ENCODE assay signal across 8 cellular contexts in the genomic region with DNA sequence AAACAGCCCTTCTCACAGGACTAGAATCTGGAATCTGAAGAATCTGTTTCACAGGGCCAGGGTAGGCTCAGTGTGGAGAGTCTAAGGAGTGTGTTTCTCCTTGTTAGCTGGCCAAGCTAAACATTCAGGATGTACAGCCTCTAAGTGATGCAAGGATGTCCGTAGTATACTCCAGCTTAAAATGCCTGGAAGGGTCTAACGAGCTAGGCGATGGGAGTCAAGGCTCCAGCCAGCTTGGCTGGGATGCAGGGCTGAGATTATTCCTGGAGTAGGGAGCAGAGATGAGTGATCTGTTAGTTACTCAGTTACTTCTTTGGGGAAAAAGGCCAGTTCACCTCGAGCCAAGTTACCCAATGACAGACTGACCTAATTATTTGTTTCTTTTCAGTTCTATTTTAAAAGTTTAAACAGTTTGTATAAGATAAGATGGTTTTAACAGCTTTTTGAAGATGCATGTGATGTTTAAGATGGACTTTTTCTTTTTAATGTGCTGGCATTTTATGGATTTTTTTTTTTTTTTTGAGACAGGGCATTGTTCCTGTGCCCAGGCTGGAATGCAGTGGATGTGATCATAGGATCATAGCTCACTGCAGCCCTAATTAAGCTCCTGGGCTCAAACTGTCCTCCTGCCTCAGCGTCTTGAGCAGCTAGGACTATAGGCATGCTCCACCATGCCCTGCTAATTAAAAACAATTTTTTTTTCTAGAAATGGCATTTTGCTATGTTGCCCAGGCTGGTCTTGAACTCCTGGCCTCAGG. TPM values are rescaled to one million over a fixed set of nuclear protein-coding genes. Genes with fewer than 3 reads are reported as not detected.
DNase-seq lines count a peak whose midpoint lies in the region; TF ChIP-seq lines count a peak whose summit lies in the region.

No MANE protein-coding gene starts in this region.

- dilution Hi-C loops in mammary epithelial cell (cut with HindIII; ENCODE audit: low sequenced_read_pairs): no loop called here

- H3K27me3 ChIP-seq in mammary epithelial cell (ENCODE audit: insufficient read depth, low read length): no peaks in the 10 kb centered on the region
- H3K27me3 ChIP-seq in A673 (replicated peaks; ENCODE audit: insufficient read depth, low read depth, low read length, poor library complexity): no peaks in the 10 kb centered on the region

- in situ Hi-C loops in mammary epithelial cell (cut with MboI; ENCODE audit: low sequenced_read_pairs in 2 of 2): no loop called here

- no peak overlapping the region for H3K9ac ChIP-seq in mammary epithelial cell (ENCODE audit: insufficient read depth, low read length)

- H3K36me3 ChIP-seq in mammary epithelial cell (ENCODE audit: insufficient read depth, low read length): no peaks in the 10 kb centered on the region
- no peaks in the 10 kb centered on the region for H3K36me3 ChIP-seq in A673 (ENCODE audit: insufficient read depth, low read length, poor library complexity, severe bottlenecking)

- WGBS in mammary epithelial cell (ENCODE audit: low coverage, missing lambda C conversion rate): 7% methylated on average over 5 of the region's 5 CpGs

- BruUV-seq in mammary epithelial cell (replicated peaks; lab: Mats Ljungman, UMichigan) (no TSS peak), A673 (replicated peaks; lab: Mats Ljungman, UMichigan) (no TSS peak)

- TF ChIP-seq CTCF in mammary epithelial cell (conservative IDR thresholded peaks at IDR 0.05 in 1 of 2, IDR thresholded peaks at IDR 0.05 in 1 of 2; ENCODE audit: extremely low read depth in 1 of 2, insufficient read depth in 1 of 2, low read depth in 1 of 2, low read length in 2 of 2): no peak
- TF ChIP-seq CTCF in A673 (conservative IDR thresholded peaks at IDR 0.05; ENCODE audit: low read depth, low read length): no peak

- POLR2A ChIA-PET in A673 (lab: Charles Lee; ENCODE audit: low non-redundant PET): interaction anchor here (0.6 kb wide), 1 partner anchor 25 kb away, joined by 9 read pairs; no protein-coding TSS in a partner anchor

- no peaks in the 10 kb centered on the region for H4K20me1 ChIP-seq in mammary epithelial cell (ENCODE audit: insufficient read depth, low read length)

- H3K9me3 ChIP-seq in mammary epithelial cell (replicated peaks; ENCODE audit: insufficient read depth, low read length): no peaks in the 10 kb centered on the region
- H3K9me3 ChIP-seq in A673 (ENCODE audit: low read depth, low read length, poor library complexity, severe bottlenecking): no peaks in the 10 kb centered on the region

- H3K79me2 ChIP-seq in mammary epithelial cell (ENCODE audit: insufficient read depth, low read length): peaks cover 37% of the 10 kb centered on the region

- H3K4me3 ChIP-seq in mammary epithelial cell (replicated peaks in 1 of 3; ENCODE audit: insufficient read depth in 1 of 3, low read depth in 2 of 3, low read length in 3 of 3) (no peak overlapping the region), A673 (ENCODE audit: low read depth, low read length, poor library complexity, severe bottlenecking) (no peak overlapping the region)

- DNase-seq in HK-2 (ENCODE audit: unreplicated experiment) (peak; percentile 24), mammary epithelial cell (peak; percentile 42), kidney tubule cell (ENCODE audit: low spot score) (peak; percentile 85), stromal cell of bone marrow (ENCODE audit: low read depth) (peak; percentile 61), NCI-H2107 (lab: John Stamatoyannopoulos, UW) (no peak), A673 (ENCODE audit: low spot score) (no peak)
- DNase-seq in activated CD4-positive, alpha-beta T cell treated with anti-CD3 and anti-CD28 coated beads, Interleukin-2, amount 50 U/mL, for 1 hour: no peak
- DNase-seq in activated CD4-positive, alpha-beta T cell treated with anti-CD3 and anti-CD28 coated beads for 4 hours: no peak

- H3K4me2 ChIP-seq in mammary epithelial cell (ENCODE audit: insufficient read depth, low read depth, low read length): peak overlapping the region; percentile 56

- H3K4me1 ChIP-seq in mammary epithelial cell (ENCODE audit: insufficient read depth, low read length) (peaks cover 28% of the 10 kb centered on the region), A673 (ENCODE audit: insufficient read depth, low read length, poor library complexity, severe bottlenecking) (peaks cover 24% of the 10 kb centered on the region)

- CTCF ChIA-PET in mammary epithelial cell (lab: Charles Lee; ENCODE audit: low non-redundant PET) (no interaction called here), A673 (lab: Charles Lee) (no interaction called here)

- H3K27ac ChIP-seq in mammary epithelial cell (ENCODE audit: insufficient read depth, low read depth, low read length) (no peak overlapping the region), A673 (ENCODE audit: low read depth, low read length, poor library complexity, severe bottlenecking) (no peak overlapping the region)

- H2AFZ ChIP-seq in mammary epithelial cell (ENCODE audit: low read depth, low read length): peak overlapping the region; percentile 65

- intact Hi-C loops in mammary epithelial cell (cut with micrococcal nuclease) (no loop called here), A673 (cut with micrococcal nuclease; ENCODE audit: unreplicated experiment) (no loop called here)

RNA-seq across cellular contexts. Expression of a gene that starts 41.1 kb away (rescaled TPM):
- total RNA-seq in mammary epithelial cell (10 to 100 TPM; 44.6 to 65.3 TPM), A673 (2021) (68.2 and 79.9 TPM in 2 replicates)
- 11.5 TPM for polyA plus RNA-seq in mammary epithelial cell
- 157 TPM for polyA minus RNA-seq in mammary epithelial cell

Comparison
In these comparisons a context has a peak if more than half of its experiments do, and no peak if none do; other contexts are left out.
1. DNase-seq: peak in HK-2 (single experiment), mammary epithelial cell (single experiment), kidney tubule cell (single experiment) and stromal cell of bone marrow (single experiment); none in NCI-H2107 (single experiment), A673 (single experiment), activated CD4-positive, alpha-beta T cell treated with anti-CD3 and anti-CD28 coated beads, Interleukin-2, amount 50 U/mL, for 1 hour (single experiment) and activated CD4-positive, alpha-beta T cell treated with anti-CD3 and anti-CD28 coated beads for 4 hours (0 of 2).